In genomic region chr2:122307772-122308171, GRCh38 we compare ENCODE assay signal across 22 cellular contexts.
DNase-seq lines count a peak whose midpoint lies in the region; ATAC-seq, FAIRE-seq and TF ChIP-seq lines count a peak whose summit lies in the region.
"Had no signal": no experiment of that assay in that cellular context is flagged by ENCODE, and none has a peak within 500 bp of the region (broad histone marks: within the 10 kb centered on the region; RNA-seq: fewer than 3 reads in every experiment).

No MANE protein-coding gene starts in this region.

- no peak overlapping the region for H3K9ac ChIP-seq in kidney (ENCODE audit: low read length in 2 of 2)
- H3K9ac ChIP-seq in parathyroid adenoma = no peak overlapping the region
- H3K9ac ChIP-seq: SK-N-SH had no signal

- H3K4me1 Mint-ChIP-seq in Calu3 (ENCODE audit: low read depth, unreplicated experiment) = no peaks in the 10 kb centered on the region
- H3K4me1 Mint-ChIP-seq: CD4-positive, CD25-positive, alpha-beta regulatory T cell; GM23338 had no signal

- no peaks in the 10 kb centered on the region for H3K27me3 ChIP-seq in parathyroid adenoma (ENCODE audit: control insufficient read depth, insufficient read depth, low read length)
- H3K27me3 ChIP-seq: MG63 had no signal

- H3K4me3 ChIP-seq in kidney (ENCODE audit: low read length in 2 of 2) (no peak overlapping the region), parathyroid adenoma (ENCODE audit: low read depth, low read length) (no peak overlapping the region)
- H3K4me3 ChIP-seq: A549, GM12878, GM23338, HAP-1, MG63 had no signal

- BruUV-seq in Calu3 (replicated peaks; lab: Mats Ljungman, UMichigan) = no TSS peak

- H3K79me2 ChIP-seq in parathyroid adenoma = no peaks in the 10 kb centered on the region

- H3K9me3 ChIP-seq in kidney (ENCODE audit: control insufficient read depth in 1 of 2, low read length in 2 of 2) (no peaks in the 10 kb centered on the region), parathyroid adenoma (ENCODE audit: control insufficient read depth, low read length) (no peaks in the 10 kb centered on the region)
- H3K9me3 ChIP-seq: A549 had no signal

- H3K27ac Mint-ChIP-seq in Calu3 (ENCODE audit: unreplicated experiment) = no peak overlapping the region
- H3K27ac Mint-ChIP-seq: CD4-positive, CD25-positive, alpha-beta regulatory T cell; GM23338 had no signal

- intact Hi-C loops in Calu3 (cut with micrococcal nuclease; ENCODE audit: unreplicated experiment) (no loop called here), kidney (cut with DNase I) (no loop called here)

- TF ChIP-seq CTCF in Calu3 (IDR thresholded peaks at IDR 0.05; ENCODE audit: unreplicated experiment) = no peak
- TF ChIP-seq CTCF in RWPE1 (conservative IDR thresholded peaks at IDR 0.05; ENCODE audit: low read depth) = no peak
- TF ChIP-seq CTCF in kidney (IDR thresholded peaks at IDR 0.05; ENCODE audit: borderline replicate concordance, extremely low read depth, insufficient read depth) = no peak
- no peak for TF ChIP-seq CTCF in parathyroid adenoma (IDR thresholded peaks at IDR 0.05)

- FAIRE-seq in kidney (lab: Jason Lieb, UNC) = no peak
- FAIRE-seq: A549, GM12878 had no signal

- H3K9me3 Mint-ChIP-seq in Calu3 (ENCODE audit: low read depth, unreplicated experiment) = no peaks in the 10 kb centered on the region

- H3K4me1 ChIP-seq in kidney (ENCODE audit: control insufficient read depth in 1 of 2, insufficient read depth in 1 of 2, low read depth in 1 of 2, low read length in 2 of 2) = no peaks in the 10 kb centered on the region
- peaks cover 29% of the 10 kb centered on the region for H3K4me1 ChIP-seq in parathyroid adenoma
- H3K4me1 ChIP-seq: A549, HAP-1 had no signal

- CTCF ChIA-PET in Calu3 (lab: Charles Lee) (interaction anchor here (0.7 kb wide), 2 partner anchors 118 to 251 kb away, joined by 3 read pairs; no protein-coding TSS in a partner anchor), RWPE1 (lab: Yijun Ruan, JAX) (interaction anchor here (0.6 kb wide), 2 partner anchors 53 to 1138 kb away, joined by 3 read pairs; no protein-coding TSS in a partner anchor)

- peak overlapping the region; percentile 75 for H2AFZ ChIP-seq in parathyroid adenoma
- H2AFZ ChIP-seq: GM23338 had no signal

- no peaks in the 10 kb centered on the region for H3K27me3 Mint-ChIP-seq in Calu3 (ENCODE audit: unreplicated experiment)
- H3K27me3 Mint-ChIP-seq: CD4-positive, CD25-positive, alpha-beta regulatory T cell had no signal

- H3K36me3 ChIP-seq in kidney (ENCODE audit: control insufficient read depth in 1 of 2, insufficient read depth in 2 of 2, low read length in 2 of 2) = no peaks in the 10 kb centered on the region
- H3K36me3 ChIP-seq in parathyroid adenoma (ENCODE audit: control insufficient read depth, insufficient read depth, low read length) = no peaks in the 10 kb centered on the region
- H3K36me3 ChIP-seq: HAP-1, MG63 had no signal

- DNase-seq in Calu3 (peak; percentile 43), RWPE1 (ENCODE audit: low spot score) (peak; percentile 55), kidney (peak; percentile 71), SIG-M5 treated with dmso at 0.1 percent for 504 hours (lab: John Stamatoyannopoulos, UW; ENCODE audit: unreplicated experiment) (no peak)
- DNase-seq: CD4-positive, CD25-positive, alpha-beta regulatory T cell; DMS 273 treated with DMSO at 0.1 percent for 48 hours; DMS79 treated with DMSO at 0.1 percent for 48 hours; Karpas-422; MG63; NCI-H1417 treated with DMSO at 0.1 percent for 48 hours; NCI-H187; NCI-H446 treated with DMSO at 0.1 percent for 48 hours; NCI-H526 treated with DMSO at 0.1 percent for 48 hours; SHP77 treated with DMSO at 0.1 percent for 48 hours; SK-N-SH had no signal

- ATAC-seq in GM18520 (IDR thresholded peaks at IDR 0.05; ENCODE audit: unreplicated experiment) = no peak
- no peak for ATAC-seq in HG03280 (IDR thresholded peaks at IDR 0.05; ENCODE audit: unreplicated experiment)
- ATAC-seq: A549, GM12878, GM23338 had no signal

- H3K4me3 Mint-ChIP-seq in Calu3 (ENCODE audit: low read depth, unreplicated experiment) = no peak overlapping the region
- H3K4me3 Mint-ChIP-seq: CD4-positive, CD25-positive, alpha-beta regulatory T cell; GM23338 had no signal

- H3K27ac ChIP-seq in RWPE1 = no peak overlapping the region
- no peak overlapping the region for H3K27ac ChIP-seq in kidney (ENCODE audit: low read depth in 2 of 2, low read length in 2 of 2)
- H3K27ac ChIP-seq in parathyroid adenoma = peak overlapping the region; percentile 82
- H3K27ac ChIP-seq: A549 had no signal

- no peak overlapping the region for H3K4me2 ChIP-seq in parathyroid adenoma (ENCODE audit: low read length)
- H3K4me2 ChIP-seq: A549, GM23338, SK-N-SH had no signal

- H3K36me3 Mint-ChIP-seq in Calu3 (ENCODE audit: insufficient read depth, unreplicated experiment) = no peaks in the 10 kb centered on the region
- H3K36me3 Mint-ChIP-seq: CD4-positive, CD25-positive, alpha-beta regulatory T cell had no signal

- POLR2A ChIA-PET in RWPE1 (lab: Yijun Ruan, JAX; ENCODE audit: low non-redundant PET) = no interaction called here
